ENCODE assay signal across 20 cellular contexts in genomic region chr11:71180694-71181466, GRCh38.
A peak's percentile ranks its signal among the peaks of the same experiment; 100 is the strongest.
DNase-seq lines count a peak whose midpoint lies in the region; ATAC-seq and TF ChIP-seq lines count a peak whose summit lies in the region.
"Had no signal": no experiment of that assay in that cellular context is flagged by ENCODE, and none has a peak within 500 bp of the region (broad histone marks: within the 10 kb centered on the region; RNA-seq: fewer than 3 reads in every experiment).

No MANE protein-coding gene starts in this region.

- ATAC-seq in stimulated activated naive B cell treated with anti-CD40 and anti-IgM and Interleukin-4, amounts not matched to agents 10 μg/mL and 1 μg/mL and 100 μg/mL, for 72 hours (replicated peaks) = no peak
- ATAC-seq in GM18498 (IDR thresholded peaks at IDR 0.05; ENCODE audit: unreplicated experiment) = no peak
- ATAC-seq: K562, Panc1, SK-N-SH treated with all-trans-retinoic acid at 6 μM for 48 hours had no signal

- peak overlapping the region; percentile 50 for H3K27ac Mint-ChIP-seq in neural crest cell (ENCODE audit: unreplicated experiment)
- H3K27ac Mint-ChIP-seq in stimulated activated naive B cell treated with anti-CD40 and anti-IgM and Interleukin-4, amounts not matched to agents 10 μg/mL and 1 μg/mL and 100 μg/mL, for 72 hours = peak overlapping the region; percentile 65
- H3K27ac Mint-ChIP-seq: CD4-positive, alpha-beta memory T cell had no signal

- no peak overlapping the region for H3K4me3 Mint-ChIP-seq in neural crest cell
- H3K4me3 Mint-ChIP-seq in stimulated activated naive B cell treated with anti-CD40 and anti-IgM and Interleukin-4, amounts not matched to agents 10 μg/mL and 1 μg/mL and 100 μg/mL, for 72 hours = no peak overlapping the region
- H3K4me3 Mint-ChIP-seq: CD4-positive, alpha-beta memory T cell had no signal

- peaks cover 4% of the 10 kb centered on the region for H3K36me3 Mint-ChIP-seq in neural crest cell (ENCODE audit: low read depth)
- peaks cover 0 to 2% of the 10 kb centered on the region in 2 donors for H3K36me3 Mint-ChIP-seq in stimulated activated naive B cell treated with anti-CD40 and anti-IgM and Interleukin-4, amounts not matched to agents 10 μg/mL and 1 μg/mL and 100 μg/mL, for 72 hours
- H3K36me3 Mint-ChIP-seq: CD4-positive, alpha-beta memory T cell had no signal

- peaks cover 8% of the 10 kb centered on the region for H3K9me3 Mint-ChIP-seq in neural crest cell
- peaks cover 0 to 4% of the 10 kb centered on the region in 2 donors for H3K9me3 Mint-ChIP-seq in stimulated activated naive B cell treated with anti-CD40 and anti-IgM and Interleukin-4, amounts not matched to agents 10 μg/mL and 1 μg/mL and 100 μg/mL, for 72 hours

- H3K27me3 Mint-ChIP-seq in neural crest cell (ENCODE audit: low read depth) = peaks cover 8% of the 10 kb centered on the region
- peaks cover 23 to 32% of the 10 kb centered on the region in 2 donors for H3K27me3 Mint-ChIP-seq in stimulated activated naive B cell treated with anti-CD40 and anti-IgM and Interleukin-4, amounts not matched to agents 10 μg/mL and 1 μg/mL and 100 μg/mL, for 72 hours

- TF ChIP-seq CTCF in neural crest cell (conservative IDR thresholded peaks at IDR 0.05) = no peak

- DNase-seq in NCI-H345 (lab: John Stamatoyannopoulos, UW) (peak; percentile 25), NCI-H345 treated with DMSO at 0.1 percent for 48 hours (lab: John Stamatoyannopoulos, UW; ENCODE audit: unreplicated experiment) (no peak), islet precursor cell (peak; percentile 43), neural crest cell (ENCODE audit: low read depth, low spot score) (no peak), NCI-H1092 (lab: John Stamatoyannopoulos, UW) (no peak), NCI-H748 (lab: John Stamatoyannopoulos, UW; ENCODE audit: unreplicated experiment) (no peak)
- no peak for DNase-seq in stimulated activated naive B cell treated with anti-CD40 and anti-IgM and Interleukin-4, amounts not matched to agents 10 μg/mL and 1 μg/mL and 100 μg/mL, for 72 hours
- DNase-seq: ACHN; Calu3; CD4-positive, alpha-beta memory T cell; DMS153; MG63; NCI-H1417 treated with DMSO at 0.1 percent for 48 hours; NCI-H187; NCI-H748 treated with DMSO at 0.1 percent for 48 hours; NK-92 treated with Interleukin-12 subunit alpha and Interleukin-12 subunit beta, amount 100 ng/mL, for 24 hours had no signal

- H3K4me1 Mint-ChIP-seq in neural crest cell = no peaks in the 10 kb centered on the region
- H3K4me1 Mint-ChIP-seq in stimulated activated naive B cell treated with anti-CD40 and anti-IgM and Interleukin-4, amounts not matched to agents 10 μg/mL and 1 μg/mL and 100 μg/mL, for 72 hours = peaks cover 0 to 7% of the 10 kb centered on the region in 2 donors
- H3K4me1 Mint-ChIP-seq: CD4-positive, alpha-beta memory T cell had no signal

Comparison
In these comparisons a context has a peak if more than half of its experiments do, and no peak if none do; other contexts are left out.
1. DNase-seq: peak in NCI-H345 (single experiment) and islet precursor cell (single experiment); none in NCI-H345 treated with DMSO at 0.1 percent for 48 hours (single experiment), neural crest cell (single experiment), stimulated activated naive B cell treated with anti-CD40 and anti-IgM and Interleukin-4, amounts not matched to agents 10 μg/mL and 1 μg/mL and 100 μg/mL, for 72 hours (single experiment), NCI-H1092 (single experiment) and NCI-H748 (single experiment).